In genomic region chr11:18394928-18395734, GRCh38 we compare ENCODE assay signal across 8 cellular contexts. TPM values are rescaled to one million over a fixed set of nuclear protein-coding genes. Genes with fewer than 3 reads are reported as not detected.
DNase-seq lines count a peak whose midpoint lies in the region; ATAC-seq and TF ChIP-seq lines count a peak whose summit lies in the region.

No MANE protein-coding gene starts in this region.

- H3K4ac ChIP-seq in trophoblast cell (ENCODE audit: low read depth, low read length): peak overlapping the region; percentile 41

- no peaks in the 10 kb centered on the region for H3K27me3 ChIP-seq in heart left ventricle
- H3K27me3 ChIP-seq in trophoblast cell (ENCODE audit: insufficient read depth, low read length): no peaks in the 10 kb centered on the region

- peak overlapping the region; percentile 56 for H3K14ac ChIP-seq in trophoblast cell (ENCODE audit: low read length)

- H3K4me3 ChIP-seq in heart left ventricle (peak overlapping the region; percentile 61 to 98 (median 86)), trophoblast cell (ENCODE audit: low read depth, low read length) (peak overlapping the region; percentile 78)

- H3K23ac ChIP-seq in trophoblast cell (ENCODE audit: low read length): no peak overlapping the region

- peak overlapping the region; percentile 56 for H4K91ac ChIP-seq in trophoblast cell (ENCODE audit: low read depth, low read length)

- peak overlapping the region; percentile 54 for H3K18ac ChIP-seq in trophoblast cell (ENCODE audit: low read length)

- peak overlapping the region; percentile 76 for H4K8ac ChIP-seq in trophoblast cell (ENCODE audit: low read depth, low read length)

- peak overlapping the region; percentile 74 for H3K9ac ChIP-seq in trophoblast cell (ENCODE audit: low read length)

- H3K4me1 ChIP-seq in heart left ventricle (peaks cover 2 to 28% (median 12%) of the 10 kb centered on the region in 12 donors), trophoblast cell (ENCODE audit: control insufficient read depth in 1 of 2, insufficient read depth in 2 of 2, low read length in 2 of 2) (peaks cover 0 to 8% of the 10 kb centered on the region in 2 experiments)

- peaks cover 2 to 38% (median 33%) of the 10 kb centered on the region in 9 donors for H3K36me3 ChIP-seq in heart left ventricle
- peaks cover 15 to 20% of the 10 kb centered on the region in 2 experiments for H3K36me3 ChIP-seq in trophoblast cell (ENCODE audit: control insufficient read depth in 1 of 2, insufficient read depth in 2 of 2, low read length in 2 of 2)

- H3K4me2 ChIP-seq in trophoblast cell (ENCODE audit: low read length): peak overlapping the region; percentile 64

- peak overlapping the region; percentile 84 to 99 (median 96) for H3K27ac ChIP-seq in heart left ventricle
- H3K27ac ChIP-seq in trophoblast cell (ENCODE audit: low read depth, low read length): peak overlapping the region; percentile 87

- H4K12ac ChIP-seq in trophoblast cell (ENCODE audit: low read depth, low read length): peak overlapping the region; percentile 12

- H3K79me1 ChIP-seq in trophoblast cell (ENCODE audit: low read length): peaks cover 7% of the 10 kb centered on the region

- 0 to 2% (median 1%) methylated on average over 19 to 36 of the region's 36 CpGs for WGBS in heart left ventricle, 4 donors
- no CpG with 5 or more reads among the region's 36 CpGs for WGBS in trophoblast cell (ENCODE audit: extremely low coverage, insufficient coverage, insufficient read length)

- peak overlapping the region; percentile 50 for H2AFZ ChIP-seq in trophoblast cell (ENCODE audit: insufficient read depth, low read length, poor library complexity)

- no peak for TF ChIP-seq POLR2A in heart left ventricle (IDR thresholded peaks at IDR 0.05)

- DNase-seq in DMS53 treated with DMSO at 0.1 percent for 48 hours (lab: John Stamatoyannopoulos, UW; ENCODE audit: unreplicated experiment) (peak; percentile 28), NCI-H2227 (lab: John Stamatoyannopoulos, UW; ENCODE audit: unreplicated experiment) (peak; percentile 56), heart left ventricle (peak in 2 of 5 donors; percentile 14 to 42), trophoblast cell (no peak), SIG-M5 treated with dmso at 0.1 percent for 504 hours (lab: John Stamatoyannopoulos, UW; ENCODE audit: unreplicated experiment) (no peak)
- DNase-seq in activated naive CD4-positive, alpha-beta T cell treated with anti-CD3 and anti-CD28 coated beads, Interleukin-2, amount 50 U/mL, for 16 hours: peak; percentile 19

- peak overlapping the region; percentile 20 for H2BK5ac ChIP-seq in trophoblast cell (ENCODE audit: low read depth, low read length, poor library complexity)

- intact Hi-C loops in heart left ventricle (cut with DNase I): loop anchor here (1.0 to 10.0 kb wide), 7 partner anchors 11 to 132 kb away; partner anchors contain the start of genes GTF2H1 (in 6 of the 10), HPS5 (in 6 of the 10) and TSG101 (in 5 of the 10)

- ATAC-seq in heart left ventricle: peak in 2 of 4 donors; percentile 1 to 6
- no peak for ATAC-seq in HG03469 (IDR thresholded peaks at IDR 0.05; ENCODE audit: unreplicated experiment)
- ATAC-seq in HG03457 (IDR thresholded peaks at IDR 0.05; ENCODE audit: unreplicated experiment): no peak

- H2BK120ac ChIP-seq in trophoblast cell (ENCODE audit: insufficient read depth, low read length, poor library complexity): peak overlapping the region; percentile 3

- H2BK12ac ChIP-seq in trophoblast cell (ENCODE audit: low read length): no peak overlapping the region

- no peaks in the 10 kb centered on the region for H3K9me3 ChIP-seq in heart left ventricle
- H3K9me3 ChIP-seq in trophoblast cell (ENCODE audit: insufficient read depth, low read depth, low read length): no peaks in the 10 kb centered on the region

- H3K79me2 ChIP-seq in trophoblast cell (ENCODE audit: control insufficient read depth, insufficient read depth, low read length, poor library complexity): peaks cover 7% of the 10 kb centered on the region

- peak overlapping the region; percentile 37 for H2AK5ac ChIP-seq in trophoblast cell (ENCODE audit: low read length)

- no peak for TF ChIP-seq CTCF in heart left ventricle (IDR thresholded peaks at IDR 0.05)

RNA-seq across cellular contexts. Expression of gene LDHA, which starts 0.8 kb away (rescaled TPM):
- 100 to 1,000 TPM; 191 to 688 (median 322) TPM for total RNA-seq in heart left ventricle
- polyA plus RNA-seq in heart left ventricle: 100 to 1,000 TPM; 212 to 961 TPM
- 561 and 571 TPM in 2 replicates for polyA plus RNA-seq in trophoblast cell (2013)

RNA-seq across cellular contexts. Expression of gene LDHC, which starts 17.0 kb away (rescaled TPM):
- 1 to 10 TPM in 2 of 9 donors, not detected in 7; 1.6 to 1.9 TPM for total RNA-seq in heart left ventricle
- polyA plus RNA-seq in heart left ventricle: 1 to 10 TPM in 1 of 2 donors, not detected in 1; 1.5 TPM
- polyA plus RNA-seq in trophoblast cell (2013): 0.11 and 0.15 TPM in 2 replicates

Comparison
In these comparisons a context has a peak if more than half of its experiments do, and no peak if none do; other contexts are left out.
1. DNase-seq: peak in DMS53 treated with DMSO at 0.1 percent for 48 hours (single experiment), NCI-H2227 (single experiment) and activated naive CD4-positive, alpha-beta T cell treated with anti-CD3 and anti-CD28 coated beads, Interleukin-2, amount 50 U/mL, for 16 hours (single experiment); none in trophoblast cell (0 of 2) and SIG-M5 treated with dmso at 0.1 percent for 504 hours (single experiment).